In the genomic region with DNA sequence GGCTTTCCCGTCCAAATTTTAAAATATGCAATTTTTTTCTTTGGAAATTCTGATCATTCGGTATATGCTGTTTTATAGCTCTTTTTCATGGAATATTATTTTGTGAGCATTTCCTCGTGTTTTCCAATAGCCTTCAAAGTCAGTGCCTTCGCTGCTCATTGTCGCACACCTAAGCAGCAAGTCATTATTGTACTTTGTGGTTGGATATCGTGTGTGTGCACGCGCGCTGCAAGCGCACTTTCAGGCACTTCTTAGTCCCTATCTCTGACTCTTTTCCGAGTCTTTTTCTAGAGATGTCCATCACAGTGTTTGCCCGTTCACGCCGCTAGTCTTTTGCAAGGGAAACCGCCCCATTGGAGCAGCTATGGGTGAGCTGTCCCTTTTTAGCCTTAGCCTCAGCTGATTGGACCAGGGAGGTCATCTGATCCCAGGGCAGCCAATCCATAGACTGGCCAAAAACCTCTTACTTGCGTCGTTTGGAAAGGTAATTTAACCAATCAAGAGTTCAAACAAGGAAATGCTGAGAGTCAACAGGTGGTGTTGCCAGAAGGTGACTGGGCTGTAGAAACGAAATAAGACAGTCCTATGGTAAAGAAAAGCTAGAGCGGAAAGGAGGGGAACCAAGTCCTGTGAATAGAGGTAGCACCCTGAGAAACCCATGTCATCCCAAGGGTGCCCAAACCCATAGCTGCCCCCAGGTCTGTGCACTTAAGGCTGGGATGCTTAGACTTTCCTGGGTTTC, we compare ENCODE assay signal across 8 cellular contexts. TPM values are rescaled to one million over a fixed set of nuclear protein-coding genes. Genes with fewer than 3 reads are reported as not detected.
DNase-seq lines count a peak whose midpoint lies in the region; ATAC-seq and TF ChIP-seq lines count a peak whose summit lies in the region.

No MANE protein-coding gene starts in this region.

- TF ChIP-seq CTCF in lung (IDR thresholded peaks at IDR 0.05; ENCODE audit: control extremely low read depth, extremely low read depth), result no peak

- H3K27me3 ChIP-seq in lung (ENCODE audit: control insufficient read depth, insufficient read depth), result no peaks in the 10 kb centered on the region

- POLR2A ChIA-PET in activated CD8-positive, alpha-beta T cell treated with anti-CD3 and anti-CD28 coated beads, Interleukin-2, amount 10 ng/mL, durations not matched to agents 7 days and 5 days (lab: Charles Lee), result interaction anchor here (0.8 to 1.3 kb wide), 3 partner anchors 12 to 772 kb away, joined by 3 to 4 read pairs (median 4); a partner anchor contains a TSS

- peak overlapping the region; percentile 21 for H3K4me3 ChIP-seq in lung

- H3K27ac ChIP-seq in lung (ENCODE audit: low read depth in 1 of 2, low read length in 1 of 2), result peak overlapping the region; percentile 71 to 86

- H3K36me3 ChIP-seq in lung (ENCODE audit: control insufficient read depth in 2 of 2, insufficient read depth in 2 of 2, low read length in 2 of 2), result peaks cover 7 to 26% of the 10 kb centered on the region in 2 donors

- peak overlapping the region; percentile 71 for H3K4me3 Mint-ChIP-seq in activated CD8-positive, alpha-beta T cell treated with anti-CD3 and anti-CD28 coated beads, Interleukin-2, amount 10 ng/mL, durations not matched to agents 7 days and 5 days
- peak overlapping the region; percentile 83 to 84 for H3K4me3 Mint-ChIP-seq in effector memory CD8-positive, alpha-beta T cell

- peaks cover 19% of the 10 kb centered on the region for H3K36me3 Mint-ChIP-seq in activated CD8-positive, alpha-beta T cell treated with anti-CD3 and anti-CD28 coated beads, Interleukin-2, amount 10 ng/mL, durations not matched to agents 7 days and 5 days (ENCODE audit: low read depth)
- peaks cover 20% of the 10 kb centered on the region for H3K36me3 Mint-ChIP-seq in effector memory CD8-positive, alpha-beta T cell (ENCODE audit: insufficient read depth)

- peaks cover 32% of the 10 kb centered on the region for H3K27me3 Mint-ChIP-seq in activated CD8-positive, alpha-beta T cell treated with anti-CD3 and anti-CD28 coated beads, Interleukin-2, amount 10 ng/mL, durations not matched to agents 7 days and 5 days (ENCODE audit: low read depth)
- H3K27me3 Mint-ChIP-seq in effector memory CD8-positive, alpha-beta T cell, result peaks cover 34 to 43% of the 10 kb centered on the region in 2 donors

- H3K27ac Mint-ChIP-seq in activated CD8-positive, alpha-beta T cell treated with anti-CD3 and anti-CD28 coated beads, Interleukin-2, amount 10 ng/mL, durations not matched to agents 7 days and 5 days, result peak overlapping the region; percentile 81
- H3K27ac Mint-ChIP-seq in effector memory CD8-positive, alpha-beta T cell, result peak overlapping the region; percentile 63 to 75

- peak; percentile 37 for DNase-seq in NCI-H460 (ENCODE audit: extremely low read depth, low read depth)
- DNase-seq in activated CD8-positive, alpha-beta T cell treated with anti-CD3 and anti-CD28 coated beads, Interleukin-2, amount 10 ng/mL, durations not matched to agents 7 days and 5 days, result peak; percentile 72
- peak; percentile 36 to 44 (median 39) for DNase-seq in effector memory CD8-positive, alpha-beta T cell
- peak; percentile 93 for DNase-seq in lung (ENCODE audit: low spot score)
- DNase-seq in stimulated activated CD4-positive, alpha-beta T cell treated with anti-CD3 and anti-CD28 coated beads, TNF-alpha, amount 100 ng/mL, for 48 hours (ENCODE audit: low read depth in 3 of 3), result peak; percentile 30 to 65 (median 54)

- CTCF ChIA-PET in activated CD8-positive, alpha-beta T cell treated with anti-CD3 and anti-CD28 coated beads, Interleukin-2, amount 10 ng/mL, durations not matched to agents 7 days and 5 days (lab: Charles Lee), result interaction anchor here (1.0 to 1.9 kb wide), 6 partner anchors 8 to 492 kb away, joined by 3 to 8 read pairs (median 4); a partner anchor contains a TSS

- no peaks in the 10 kb centered on the region for H3K9me3 ChIP-seq in lung (ENCODE audit: control insufficient read depth in 2 of 2, insufficient read depth in 1 of 2, low read length in 1 of 2)

- no peaks in the 10 kb centered on the region for H3K9me3 Mint-ChIP-seq in activated CD8-positive, alpha-beta T cell treated with anti-CD3 and anti-CD28 coated beads, Interleukin-2, amount 10 ng/mL, durations not matched to agents 7 days and 5 days (ENCODE audit: insufficient read depth)
- H3K9me3 Mint-ChIP-seq in effector memory CD8-positive, alpha-beta T cell, result no peaks in the 10 kb centered on the region

- peaks cover 0 to 3% of the 10 kb centered on the region in 2 donors for H3K4me1 ChIP-seq in lung (ENCODE audit: control insufficient read depth in 2 of 2, insufficient read depth in 2 of 2, low read length in 2 of 2)

- WGBS in lung, 2 donors, result 9% methylated on average over 19 of the region's 19 CpGs

- H3K4me1 Mint-ChIP-seq in activated CD8-positive, alpha-beta T cell treated with anti-CD3 and anti-CD28 coated beads, Interleukin-2, amount 10 ng/mL, durations not matched to agents 7 days and 5 days (ENCODE audit: low read depth), result peaks cover 22% of the 10 kb centered on the region
- H3K4me1 Mint-ChIP-seq in effector memory CD8-positive, alpha-beta T cell (ENCODE audit: low read depth in 2 of 2), result peaks cover 12 to 17% of the 10 kb centered on the region in 2 donors

- ATAC-seq in GM18498 (IDR thresholded peaks at IDR 0.05; ENCODE audit: unreplicated experiment) (peak; percentile 70), HG03139 (IDR thresholded peaks at IDR 0.05; ENCODE audit: unreplicated experiment) (peak; percentile 79), lung (ENCODE audit: insufficient read depth, low FRiP score) (peak; percentile 88), HG03039 (IDR thresholded peaks at IDR 0.05; ENCODE audit: unreplicated experiment) (no peak)
- ATAC-seq in activated CD8-positive, alpha-beta T cell treated with anti-CD3 and anti-CD28 coated beads, Interleukin-2, amount 10 ng/mL, durations not matched to agents 7 days and 5 days, result peak; percentile 74
- ATAC-seq in effector memory CD8-positive, alpha-beta T cell (replicated peaks), result peak; percentile 73

RNA-seq across cellular contexts. Expression of a gene that starts 0.7 kb away (rescaled TPM):
- 15.1 and 18.0 TPM in 2 replicates for total RNA-seq in NCI-H460 (2014; rRNA removed; shearing (Covaris generic))
- polyA plus RNA-seq in NCI-H460 (2014; cell fraction: nucleus; rRNA removed), result 38.9 and 47.1 TPM in 2 replicates
- total RNA-seq in activated CD8-positive, alpha-beta T cell treated with anti-CD3 and anti-CD28 coated beads, Interleukin-2, amount 10 ng/mL, durations not matched to agents 7 days and 5 days, result 1 to 10 TPM; 8.4 to 9.5 TPM
- 10 to 100 TPM; 66.5 to 72.4 TPM for total RNA-seq in lung
- 100 to 1,000 TPM in 1 of 2 donors, 10 to 100 TPM in 1; 35.8 to 103 TPM for polyA plus RNA-seq in lung

Comparison
In these comparisons a context has a peak if more than half of its experiments do, and no peak if none do; other contexts are left out.
1. DNase-seq: peak in every context shown above with its lines; median percentile 93 in lung; 72 in activated CD8-positive, alpha-beta T cell treated with anti-CD3 and anti-CD28 coated beads, Interleukin-2, amount 10 ng/mL, durations not matched to agents 7 days and 5 days; 54 in stimulated activated CD4-positive, alpha-beta T cell treated with anti-CD3 and anti-CD28 coated beads, TNF-alpha, amount 100 ng/mL, for 48 hours; 39 in effector memory CD8-positive, alpha-beta T cell; 37 in NCI-H460.